ENCODE assay signal across 1 cellular context in genomic region chr15:69958494-69959134, GRCh38.
TF ChIP-seq lines count a peak whose summit lies in the region.

No MANE protein-coding gene starts in this region.

TF ChIP-seq in GM12878, 131 proteins besides CTCF, POLR2A, EP300 and RAD21 (continued from another document):
- peak; percentile 57 for TF ChIP-seq SIX5 (IDR thresholded peaks at IDR 0.05; ENCODE audit: low read depth, low read length, severe bottlenecking)
